ENCODE assay signal across 10 cellular contexts in genomic region chr21:45011911-45012660, GRCh38.
DNase-seq lines count a peak whose midpoint lies in the region; ATAC-seq, FAIRE-seq and TF ChIP-seq lines count a peak whose summit lies in the region.
"Had no signal": no experiment of that assay in that cellular context is flagged by ENCODE, and none has a peak within 500 bp of the region (broad histone marks: within the 10 kb centered on the region; RNA-seq: fewer than 3 reads in every experiment).

No MANE protein-coding gene starts in this region.

- DNase-seq in activated naive CD8-positive, alpha-beta T cell treated with anti-CD3 and anti-CD28 coated beads, Interleukin-2, amount 10 ng/mL, durations not matched to agents 7 days and 5 days, result peak; percentile 23
- no peak for DNase-seq in activated naive CD8-positive, alpha-beta T cell treated with anti-CD3 and anti-CD28 coated beads for 36 hours
- DNase-seq in brain microvascular endothelial cell (peak; percentile 88), kidney (peak; percentile 78), aorta (peak; percentile 59 to 90), NCI-H526 treated with DMSO at 0.1 percent for 48 hours (lab: John Stamatoyannopoulos, UW) (no peak), NCI-H1105 (lab: John Stamatoyannopoulos, UW) (no peak), NCI-H748 (lab: John Stamatoyannopoulos, UW; ENCODE audit: unreplicated experiment) (no peak)

- H3K36me3 ChIP-seq in brain microvascular endothelial cell (replicated peaks), result no peaks in the 10 kb centered on the region
- no peaks in the 10 kb centered on the region for H3K36me3 ChIP-seq in kidney (ENCODE audit: control insufficient read depth in 1 of 2, insufficient read depth in 2 of 2, low read length in 2 of 2)
- no peaks in the 10 kb centered on the region for H3K36me3 ChIP-seq in aorta (ENCODE audit: control insufficient read depth in 1 of 2, insufficient read depth in 2 of 2, low read length in 1 of 2)
- H3K36me3 ChIP-seq: Peyer's patch had no signal

- no peak for FAIRE-seq in kidney (lab: Jason Lieb, UNC)

- 72 to 73% methylated on average over 30 of the region's 30 CpGs for WGBS in aorta, 2 donors

- H3K9ac ChIP-seq in kidney (ENCODE audit: low read length in 2 of 2), result no peak overlapping the region

- H3K27me3 ChIP-seq in brain microvascular endothelial cell (replicated peaks) (no peaks in the 10 kb centered on the region), aorta (ENCODE audit: control insufficient read depth in 1 of 2, insufficient read depth in 2 of 2, low read length in 1 of 2) (no peaks in the 10 kb centered on the region)
- H3K27me3 ChIP-seq: Peyer's patch had no signal

- in situ Hi-C loops in brain microvascular endothelial cell (cut with HindIII; ENCODE audit: low pct_ligation_motif_present, low sequenced_read_pairs), result no loop called here

- peaks cover 0 to 2% of the 10 kb centered on the region in 2 donors for H3K4me1 ChIP-seq in kidney (ENCODE audit: control insufficient read depth in 1 of 2, insufficient read depth in 1 of 2, low read depth in 1 of 2, low read length in 2 of 2)
- no peaks in the 10 kb centered on the region for H3K4me1 ChIP-seq in aorta (ENCODE audit: control insufficient read depth in 1 of 2, insufficient read depth in 2 of 2, low read length in 2 of 2)
- H3K4me1 ChIP-seq: Peyer's patch had no signal

- H3K27ac Mint-ChIP-seq in activated naive CD8-positive, alpha-beta T cell treated with anti-CD3 and anti-CD28 coated beads, Interleukin-2, amount 10 ng/mL, durations not matched to agents 7 days and 5 days, result no peak overlapping the region
- H3K27ac Mint-ChIP-seq in activated naive CD8-positive, alpha-beta T cell treated with anti-CD3 and anti-CD28 coated beads for 36 hours, result no peak overlapping the region
- H3K27ac Mint-ChIP-seq: B cell had no signal

- peak overlapping the region; percentile 63 for H3K27ac ChIP-seq in brain microvascular endothelial cell
- no peak overlapping the region for H3K27ac ChIP-seq in kidney (ENCODE audit: low read depth in 2 of 2, low read length in 2 of 2)
- H3K27ac ChIP-seq in aorta (ENCODE audit: low read depth in 1 of 2, low read length in 2 of 2), result peak overlapping the region in 1 of 2 donors; percentile 31
- H3K27ac ChIP-seq: Peyer's patch had no signal

- H3K4me3 Mint-ChIP-seq in activated naive CD8-positive, alpha-beta T cell treated with anti-CD3 and anti-CD28 coated beads, Interleukin-2, amount 10 ng/mL, durations not matched to agents 7 days and 5 days, result no peak overlapping the region
- no peak overlapping the region for H3K4me3 Mint-ChIP-seq in activated naive CD8-positive, alpha-beta T cell treated with anti-CD3 and anti-CD28 coated beads for 36 hours
- H3K4me3 Mint-ChIP-seq: B cell had no signal

- H3K9me3 ChIP-seq in kidney (ENCODE audit: control insufficient read depth in 1 of 2, low read length in 2 of 2) (no peaks in the 10 kb centered on the region), aorta (ENCODE audit: control insufficient read depth, low read length) (no peaks in the 10 kb centered on the region)
- H3K9me3 ChIP-seq: Peyer's patch had no signal

- intact Hi-C loops in kidney (cut with DNase I), result no loop called here
- intact Hi-C loops in aorta (cut with DNase I), result no loop called here

- ATAC-seq in activated naive CD8-positive, alpha-beta T cell treated with anti-CD3 and anti-CD28 coated beads, Interleukin-2, amount 10 ng/mL, durations not matched to agents 7 days and 5 days (ENCODE audit: low read depth), result no peak
- ATAC-seq in aorta (ENCODE audit: low FRiP score), result peak; percentile 56

- peaks cover 40% of the 10 kb centered on the region for H3K27me3 Mint-ChIP-seq in activated naive CD8-positive, alpha-beta T cell treated with anti-CD3 and anti-CD28 coated beads, Interleukin-2, amount 10 ng/mL, durations not matched to agents 7 days and 5 days
- H3K27me3 Mint-ChIP-seq in activated naive CD8-positive, alpha-beta T cell treated with anti-CD3 and anti-CD28 coated beads for 36 hours, result peaks cover 35% of the 10 kb centered on the region

- H3K4me3 ChIP-seq in brain microvascular endothelial cell (ENCODE audit: low read depth, low read length) (no peak overlapping the region), kidney (ENCODE audit: low read length in 2 of 2) (no peak overlapping the region), aorta (ENCODE audit: low read length in 2 of 2) (no peak overlapping the region)
- H3K4me3 ChIP-seq: Peyer's patch had no signal

- TF ChIP-seq CTCF in brain microvascular endothelial cell (IDR thresholded peaks at IDR 0.05; ENCODE audit: low read depth, low read length, missing control alignments) (peak; percentile 28), kidney (IDR thresholded peaks at IDR 0.05; ENCODE audit: borderline replicate concordance, extremely low read depth, insufficient read depth) (no peak)

- POLR2A ChIA-PET in activated naive CD8-positive, alpha-beta T cell treated with anti-CD3 and anti-CD28 coated beads, Interleukin-2, amount 10 ng/mL, durations not matched to agents 7 days and 5 days (lab: Charles Lee), result no interaction called here

- no peaks in the 10 kb centered on the region for H3K9me3 Mint-ChIP-seq in activated naive CD8-positive, alpha-beta T cell treated with anti-CD3 and anti-CD28 coated beads, Interleukin-2, amount 10 ng/mL, durations not matched to agents 7 days and 5 days
- no peaks in the 10 kb centered on the region for H3K9me3 Mint-ChIP-seq in activated naive CD8-positive, alpha-beta T cell treated with anti-CD3 and anti-CD28 coated beads for 36 hours

- no peaks in the 10 kb centered on the region for H3K36me3 Mint-ChIP-seq in activated naive CD8-positive, alpha-beta T cell treated with anti-CD3 and anti-CD28 coated beads, Interleukin-2, amount 10 ng/mL, durations not matched to agents 7 days and 5 days
- H3K36me3 Mint-ChIP-seq in activated naive CD8-positive, alpha-beta T cell treated with anti-CD3 and anti-CD28 coated beads for 36 hours, result no peaks in the 10 kb centered on the region

- H3K4me1 Mint-ChIP-seq in activated naive CD8-positive, alpha-beta T cell treated with anti-CD3 and anti-CD28 coated beads, Interleukin-2, amount 10 ng/mL, durations not matched to agents 7 days and 5 days, result peaks cover 4% of the 10 kb centered on the region
- peaks cover 4% of the 10 kb centered on the region for H3K4me1 Mint-ChIP-seq in activated naive CD8-positive, alpha-beta T cell treated with anti-CD3 and anti-CD28 coated beads for 36 hours
- H3K4me1 Mint-ChIP-seq: B cell had no signal

Comparison
In these comparisons a context has a peak if more than half of its experiments do, and no peak if none do; other contexts are left out.
1. DNase-seq: peak in activated naive CD8-positive, alpha-beta T cell treated with anti-CD3 and anti-CD28 coated beads, Interleukin-2, amount 10 ng/mL, durations not matched to agents 7 days and 5 days (single experiment), brain microvascular endothelial cell (single experiment), kidney (single experiment) and aorta (2 of 2); none in activated naive CD8-positive, alpha-beta T cell treated with anti-CD3 and anti-CD28 coated beads for 36 hours (single experiment), NCI-H526 treated with DMSO at 0.1 percent for 48 hours (single experiment), NCI-H1105 (single experiment) and NCI-H748 (single experiment).